In the genomic region with DNA sequence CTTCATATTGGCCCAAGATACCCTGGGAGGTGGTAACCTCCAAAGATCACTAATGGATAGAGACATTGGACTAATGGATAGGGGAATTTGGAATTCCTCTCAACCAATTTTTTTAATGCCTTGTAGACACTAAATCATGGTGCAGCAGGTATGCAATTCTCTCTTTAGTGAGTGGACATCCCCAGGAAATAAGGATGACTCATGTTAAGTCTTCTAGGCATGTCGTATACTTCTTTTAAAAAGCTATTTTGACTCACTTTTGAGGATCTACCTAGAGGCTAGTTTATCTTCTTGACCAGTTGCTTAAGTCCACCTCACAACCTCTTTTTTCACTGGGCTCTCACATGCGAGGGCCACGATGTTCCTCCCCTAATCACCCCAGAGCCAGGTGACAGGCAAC, we compare ENCODE assay signal across 22 cellular contexts.
DNase-seq lines count a peak whose midpoint lies in the region; ATAC-seq and TF ChIP-seq lines count a peak whose summit lies in the region.
"Had no signal": no experiment of that assay in that cellular context is flagged by ENCODE, and none has a peak within 500 bp of the region (broad histone marks: within the 10 kb centered on the region; RNA-seq: fewer than 3 reads in every experiment).

No MANE protein-coding gene starts in this region.

- POLR2A ChIA-PET in RWPE1 (lab: Yijun Ruan, JAX; ENCODE audit: low non-redundant PET) = no interaction called here

- CTCF ChIA-PET in RWPE1 (lab: Yijun Ruan, JAX) = no interaction called here

- peak; percentile 9 for DNase-seq in HPDE6-E6E7 (ENCODE audit: extremely low spot score)
- no peak for DNase-seq in Karpas-422
- DNase-seq in RWPE1 (ENCODE audit: low spot score) = peak; percentile 18
- peak; percentile 8 for DNase-seq in epithelial cell of esophagus (ENCODE audit: low read depth)
- no peak for DNase-seq in NCI-H1694 (lab: John Stamatoyannopoulos, UW)
- no peak for DNase-seq in NCI-H1436 (lab: John Stamatoyannopoulos, UW)
- DNase-seq: 8988T; ACHN; AML-193; BE2C; CD4-positive, alpha-beta T cell; CD8-positive, alpha-beta memory T cell; DMS 273 treated with DMSO at 0.1 percent for 48 hours; DMS79; EL; GDM1; GM23248; H7; HCEC 1CT had no signal

- no peaks in the 10 kb centered on the region for H3K27me3 ChIP-seq in Karpas-422 (ENCODE audit: low read length)
- H3K27me3 ChIP-seq: BE2C; BLaER1 treated with 17β-estradiol and CSF1 and Interleukin-3, amounts not matched to agents 10 nM and 100 nM had no signal

- H3K9me3 ChIP-seq in Karpas-422 (ENCODE audit: low read length) = no peaks in the 10 kb centered on the region
- H3K9me3 ChIP-seq: A549; BE2C; BLaER1 treated with 17β-estradiol and CSF1 and Interleukin-3, amounts not matched to agents 10 nM and 100 nM had no signal

- TF ChIP-seq CTCF in RWPE1 (conservative IDR thresholded peaks at IDR 0.05; ENCODE audit: low read depth) = no peak
- TF ChIP-seq CTCF in epithelial cell of esophagus (IDR thresholded peaks at IDR 0.05; ENCODE audit: insufficient read depth, low read depth, low read length, missing control alignments) = no peak

- H3K4me2 ChIP-seq in Karpas-422 (ENCODE audit: low read depth, low read length, poor library complexity, severe bottlenecking) = peak overlapping the region; percentile 69
- H3K4me2 ChIP-seq: A549; BLaER1 treated with 17β-estradiol and CSF1 and Interleukin-3, amounts not matched to agents 10 nM and 100 nM had no signal

- H3K36me3 ChIP-seq in Karpas-422 (ENCODE audit: insufficient read depth, low read length) = no peaks in the 10 kb centered on the region
- H3K36me3 ChIP-seq: BE2C; BLaER1 treated with 17β-estradiol and CSF1 and Interleukin-3, amounts not matched to agents 10 nM and 100 nM had no signal

- H2AFZ ChIP-seq in Karpas-422 (ENCODE audit: low read length) = no peak overlapping the region
- H2AFZ ChIP-seq: GM23248 had no signal

- H3K9ac ChIP-seq in Karpas-422 (ENCODE audit: low read length) = 0 out of 2 replicates have a peak overlapping the region, but pooled peaks have one; percentile 43
- H3K9ac ChIP-seq: BLaER1 treated with 17β-estradiol and CSF1 and Interleukin-3, amounts not matched to agents 10 nM and 100 nM; GM23248 had no signal

- no peaks in the 10 kb centered on the region for H3K9me2 ChIP-seq in Karpas-422 (replicated peaks; ENCODE audit: insufficient read depth, low read length)

- H3K79me2 ChIP-seq in Karpas-422 (ENCODE audit: low read length) = no peaks in the 10 kb centered on the region

- peak overlapping the region; percentile 88 for H3K27ac ChIP-seq in Karpas-422 (ENCODE audit: low read length)
- H3K27ac ChIP-seq in RWPE1 = no peak overlapping the region
- H3K27ac ChIP-seq: A549; BLaER1 treated with 17β-estradiol and CSF1 and Interleukin-3, amounts not matched to agents 10 nM and 100 nM; GM23248 had no signal

- H3K4me3 ChIP-seq in Karpas-422 (ENCODE audit: low read length) (no peak overlapping the region), epithelial cell of esophagus (ENCODE audit: low read length) (no peak overlapping the region)
- H3K4me3 ChIP-seq: A549; BLaER1 treated with 17β-estradiol and CSF1 and Interleukin-3, amounts not matched to agents 10 nM and 100 nM; GM23248 had no signal

- peaks cover 47% of the 10 kb centered on the region for H3K4me1 ChIP-seq in Karpas-422 (ENCODE audit: low read length)
- H3K4me1 ChIP-seq: A549; BLaER1 treated with 17β-estradiol and CSF1 and Interleukin-3, amounts not matched to agents 10 nM and 100 nM had no signal

- no peaks in the 10 kb centered on the region for H4K20me1 ChIP-seq in Karpas-422 (ENCODE audit: insufficient read depth, low read depth, low read length)
- H4K20me1 ChIP-seq: BLaER1 treated with 17β-estradiol and CSF1 and Interleukin-3, amounts not matched to agents 10 nM and 100 nM had no signal

- no peak for ATAC-seq in HG03378 (IDR thresholded peaks at IDR 0.05; ENCODE audit: unreplicated experiment)
- ATAC-seq: A549 had no signal

Comparison
In these comparisons a context has a peak if more than half of its experiments do, and no peak if none do; other contexts are left out.
1. DNase-seq: peak in HPDE6-E6E7 (single experiment), RWPE1 (single experiment) and epithelial cell of esophagus (single experiment); none in Karpas-422 (single experiment), NCI-H1694 (single experiment) and NCI-H1436 (single experiment).